ENCODE assay signal across 1 cellular context in genomic region chr1:220914283-220915116, GRCh38.
TF ChIP-seq lines count a peak whose summit lies in the region.

No MANE protein-coding gene starts in this region.

TF ChIP-seq in liver, 16 proteins besides CTCF, POLR2A, EP300 and RAD21 (continued from another document):
- TF ChIP-seq TAF1 (conservative IDR thresholded peaks at IDR 0.05) (no peak), JUND (IDR thresholded peaks at IDR 0.05) (peak; percentile 49 to 50), REST (IDR thresholded peaks at IDR 0.05) (peak; percentile 41), HNF4A (conservative IDR thresholded peaks at IDR 0.05) (peak; percentile 84 to 85), RXRA (IDR thresholded peaks at IDR 0.05) (peak; percentile 92 to 93), FOXA2 (IDR thresholded peaks at IDR 0.05) (peak; percentile 87), GABPA (IDR thresholded peaks at IDR 0.05 in 1 of 2, conservative IDR thresholded peaks at IDR 0.05 in 1 of 2) (no peak), YY1 (IDR thresholded peaks at IDR 0.05) (peak; percentile 64), NR2F2 (IDR thresholded peaks at IDR 0.05) (peak; percentile 80), FOXA1 (IDR thresholded peaks at IDR 0.05) (peak; percentile 51), SP1 (IDR thresholded peaks at IDR 0.05) (peak; percentile 92)
- TF ChIP-seq, protein P1, sequence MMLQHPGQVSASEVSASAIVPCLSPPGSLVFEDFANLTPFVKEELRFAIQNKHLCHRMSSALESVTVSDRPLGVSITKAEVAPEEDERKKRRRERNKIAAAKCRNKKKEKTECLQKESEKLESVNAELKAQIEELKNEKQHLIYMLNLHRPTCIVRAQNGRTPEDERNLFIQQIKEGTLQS (IDR thresholded peaks at IDR 0.05) = no peak
- TF ChIP-seq, protein P2, sequence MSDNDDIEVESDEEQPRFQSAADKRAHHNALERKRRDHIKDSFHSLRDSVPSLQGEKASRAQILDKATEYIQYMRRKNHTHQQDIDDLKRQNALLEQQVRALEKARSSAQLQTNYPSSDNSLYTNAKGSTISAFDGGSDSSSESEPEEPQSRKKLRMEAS (IDR thresholded peaks at IDR 0.05) = peak; percentile 99
